Comparison of ENCODE assay signal across 9 cellular contexts in genomic region chr2:143132360-143132759, GRCh38. TPM values are rescaled to one million over a fixed set of nuclear protein-coding genes. Genes with fewer than 3 reads are reported as not detected.
DNase-seq lines count a peak whose midpoint lies in the region; ATAC-seq, FAIRE-seq and TF ChIP-seq lines count a peak whose summit lies in the region.
"Had no signal": no experiment of that assay in that cellular context is flagged by ENCODE, and none has a peak within 500 bp of the region (broad histone marks: within the 10 kb centered on the region; RNA-seq: fewer than 3 reads in every experiment).

No MANE protein-coding gene starts in this region.

- no peak overlapping the region for H3K4me3 ChIP-seq in sigmoid colon
- no peak overlapping the region for H3K4me3 ChIP-seq in lower lobe of right lung

- no peak overlapping the region for H3K27ac Mint-ChIP-seq in T-helper 17 cell
- peak overlapping the region; percentile 75 to 80 for H3K27ac Mint-ChIP-seq in natural killer cell

- H3K4me1 Mint-ChIP-seq in T-helper 17 cell (peaks cover 50% of the 10 kb centered on the region), natural killer cell (peaks cover 65 to 80% of the 10 kb centered on the region in 2 donors)

- no peaks in the 10 kb centered on the region for H3K36me3 ChIP-seq in sigmoid colon
- H3K36me3 ChIP-seq in lower lobe of right lung, result no peaks in the 10 kb centered on the region

- FAIRE-seq in GM18507 (lab: Jason Lieb, UNC), result peak; percentile 75

- H3K27ac ChIP-seq in sigmoid colon (no peak overlapping the region), lower lobe of right lung (no peak overlapping the region)

- no peaks in the 10 kb centered on the region for H3K27me3 Mint-ChIP-seq in T-helper 17 cell
- no peaks in the 10 kb centered on the region for H3K27me3 Mint-ChIP-seq in natural killer cell (ENCODE audit: low read depth in 2 of 2)

- H3K27me3 ChIP-seq in sigmoid colon (no peaks in the 10 kb centered on the region), lower lobe of right lung (ENCODE audit: low read depth) (no peaks in the 10 kb centered on the region)

- 55 to 60% methylated on average over 3 of the region's 3 CpGs for WGBS in sigmoid colon, 2 donors

- H3K9me3 ChIP-seq in T-helper 17 cell (ENCODE audit: control insufficient read depth, low read length, poor library complexity, severe bottlenecking), result no peaks in the 10 kb centered on the region
- H3K9me3 ChIP-seq in sigmoid colon, result no peaks in the 10 kb centered on the region
- H3K9me3 ChIP-seq in lower lobe of right lung, result no peaks in the 10 kb centered on the region

- no peak for TF ChIP-seq POLR2A in sigmoid colon (IDR thresholded peaks at IDR 0.05)

- TF ChIP-seq EP300 in sigmoid colon (IDR thresholded peaks at IDR 0.05), result no peak

- intact Hi-C loops in natural killer cell (cut with micrococcal nuclease) (no loop called here), sigmoid colon (cut with DNase I) (no loop called here), head of caudate nucleus (cut with DNase I) (no loop called here), lower lobe of right lung (cut with DNase I) (no loop called here)

- ATAC-seq in HG02870 (IDR thresholded peaks at IDR 0.05; ENCODE audit: unreplicated experiment), result peak; percentile 30
- ATAC-seq in T-helper 17 cell, result no peak
- ATAC-seq in natural killer cell, result no peak
- ATAC-seq in lower lobe of right lung, result no peak
- ATAC-seq: esophagus mucosa had no signal

- H3K4me3 Mint-ChIP-seq in T-helper 17 cell (peak overlapping the region; percentile 56), natural killer cell (peak overlapping the region; percentile 42)

- H3K9me3 Mint-ChIP-seq in natural killer cell, result peaks cover 2% of the 10 kb centered on the region in 2 donors

- DNase-seq in GM18507 (ENCODE audit: extremely low spot score, insufficient read length, low read depth) (no peak), T-helper 17 cell (no peak), natural killer cell (no peak), sigmoid colon (no peak), head of caudate nucleus (no peak), lower lobe of right lung (no peak)
- DNase-seq: NCI-H1436 treated with DMSO at 0.1 percent for 48 hours had no signal

- TF ChIP-seq CTCF in natural killer cell (IDR thresholded peaks at IDR 0.05) (no peak), sigmoid colon (IDR thresholded peaks at IDR 0.05) (no peak), lower lobe of right lung (IDR thresholded peaks at IDR 0.05) (no peak)

- H3K36me3 Mint-ChIP-seq in T-helper 17 cell (ENCODE audit: low read depth), result peaks cover 10% of the 10 kb centered on the region
- peaks cover 7% of the 10 kb centered on the region for H3K36me3 Mint-ChIP-seq in natural killer cell

- H3K4me1 ChIP-seq in sigmoid colon (no peaks in the 10 kb centered on the region), lower lobe of right lung (peaks cover 6% of the 10 kb centered on the region)

RNA-seq across cellular contexts. Expression of gene ARHGAP15, which starts 3.1 kb away (rescaled TPM):
- total RNA-seq in T-helper 17 cell, result 100 to 1,000 TPM; 277 to 309 TPM
- total RNA-seq in natural killer cell, result 100 to 1,000 TPM; 148 to 168 (median 165) TPM
- 10 to 100 TPM in 1 of 4 donors, 1 to 10 TPM in 3; 4.8 to 11.1 (median 7.8) TPM for total RNA-seq in sigmoid colon
- 10 to 100 TPM in 1 of 3 donors, 1 to 10 TPM in 2; 3.7 to 16.4 (median 6.0) TPM for polyA plus RNA-seq in sigmoid colon
- 18.5 TPM for total RNA-seq in lower lobe of right lung
